13 cellular contexts compared by ENCODE assay signal in genomic region chr11:111557425-111558111, GRCh38. TPM values are rescaled to one million over a fixed set of nuclear protein-coding genes. Genes with fewer than 3 reads are reported as not detected.
DNase-seq lines count a peak whose midpoint lies in the region; ATAC-seq and TF ChIP-seq lines count a peak whose summit lies in the region.
"Had no signal": no experiment of that assay in that cellular context is flagged by ENCODE, and none has a peak within 500 bp of the region (broad histone marks: within the 10 kb centered on the region; RNA-seq: fewer than 3 reads in every experiment).

No MANE protein-coding gene starts in this region.

- intact Hi-C loops in Right ventricle myocardium superior (cut with DNase I): no loop called here
- intact Hi-C loops in activated T-helper 2 cell treated with anti-CD3 and anti-CD28 coated beads, Interferon-gamma antibody, Interleukin-2, Interleukin-4, amounts not matched to agents 10 μg/mL and 5 μg/mL and 100 μg/mL, durations not matched to agents 14 hours and 24 hours and 36 hours (cut with micrococcal nuclease): no loop called here

- no peaks in the 10 kb centered on the region for H3K4me1 Mint-ChIP-seq in activated T-helper 2 cell treated with anti-CD3 and anti-CD28 coated beads, Interferon-gamma antibody, Interleukin-2, Interleukin-4, amounts not matched to agents 10 μg/mL and 5 μg/mL and 100 μg/mL, durations not matched to agents 14 hours and 24 hours and 36 hours (ENCODE audit: low read depth)
- H3K4me1 Mint-ChIP-seq: CD4-positive, CD25-positive, alpha-beta regulatory T cell; stimulated activated effector memory CD8-positive, alpha-beta T cell treated with anti-CD3 and anti-CD28 coated beads, Interleukin-12 subunit alpha, Interleukin-12 subunit beta, amount 100 ng/mL, for 72 hours had no signal

- TF ChIP-seq CTCF in omental fat pad (IDR thresholded peaks at IDR 0.05): no peak

- peaks cover 4% of the 10 kb centered on the region for H3K9me3 Mint-ChIP-seq in activated T-helper 2 cell treated with anti-CD3 and anti-CD28 coated beads, Interferon-gamma antibody, Interleukin-2, Interleukin-4, amounts not matched to agents 10 μg/mL and 5 μg/mL and 100 μg/mL, durations not matched to agents 14 hours and 24 hours and 36 hours
- H3K9me3 Mint-ChIP-seq: stimulated activated effector memory CD8-positive, alpha-beta T cell treated with anti-CD3 and anti-CD28 coated beads, Interleukin-12 subunit alpha, Interleukin-12 subunit beta, amount 100 ng/mL, for 72 hours had no signal

- ATAC-seq in omental fat pad (ENCODE audit: low FRiP score) (peak; percentile 89), Right ventricle myocardium superior (ENCODE audit: poor library complexity) (no peak)
- ATAC-seq: left lobe of liver; stimulated activated effector memory CD8-positive, alpha-beta T cell treated with anti-CD3 and anti-CD28 coated beads, Interleukin-12 subunit alpha, Interleukin-12 subunit beta, amount 100 ng/mL, for 72 hours had no signal

- peak overlapping the region; percentile 82 for H3K27ac ChIP-seq in epithelial cell of prostate

- DNase-seq in AG08396 (ENCODE audit: low spot score) (peak; percentile 65), RKO (ENCODE audit: low spot score) (peak; percentile 77), epithelial cell of prostate (ENCODE audit: low read depth, low spot score) (peak; percentile 77), omental fat pad (ENCODE audit: low spot score) (no peak), Right ventricle myocardium superior (no peak), hippocampal formation (lab: John Stamatoyannopoulos, UW) (no peak)
- DNase-seq in activated T-helper 2 cell treated with anti-CD3 and anti-CD28 coated beads, Interferon-gamma antibody, Interleukin-2, Interleukin-4, amounts not matched to agents 10 μg/mL and 5 μg/mL and 100 μg/mL, durations not matched to agents 14 hours and 24 hours and 36 hours (ENCODE audit: low spot score): no peak
- DNase-seq in stimulated activated naive CD4-positive, alpha-beta T cell treated with Interleukin-2 at 50 U/mL for 16 hours (lab: John Stamatoyannopoulos, UW): no peak
- DNase-seq: CD4-positive, CD25-positive, alpha-beta regulatory T cell; effector CD8-positive, alpha-beta T cell; NCI-H82 had no signal

- H3K27ac Mint-ChIP-seq in activated T-helper 2 cell treated with anti-CD3 and anti-CD28 coated beads, Interferon-gamma antibody, Interleukin-2, Interleukin-4, amounts not matched to agents 10 μg/mL and 5 μg/mL and 100 μg/mL, durations not matched to agents 14 hours and 24 hours and 36 hours: no peak overlapping the region
- H3K27ac Mint-ChIP-seq: stimulated activated effector memory CD8-positive, alpha-beta T cell treated with anti-CD3 and anti-CD28 coated beads, Interleukin-12 subunit alpha, Interleukin-12 subunit beta, amount 100 ng/mL, for 72 hours had no signal

- peaks cover 9% of the 10 kb centered on the region for H3K36me3 Mint-ChIP-seq in activated T-helper 2 cell treated with anti-CD3 and anti-CD28 coated beads, Interferon-gamma antibody, Interleukin-2, Interleukin-4, amounts not matched to agents 10 μg/mL and 5 μg/mL and 100 μg/mL, durations not matched to agents 14 hours and 24 hours and 36 hours (ENCODE audit: low read depth)
- H3K36me3 Mint-ChIP-seq: stimulated activated effector memory CD8-positive, alpha-beta T cell treated with anti-CD3 and anti-CD28 coated beads, Interleukin-12 subunit alpha, Interleukin-12 subunit beta, amount 100 ng/mL, for 72 hours had no signal

- H3K27me3 Mint-ChIP-seq in activated T-helper 2 cell treated with anti-CD3 and anti-CD28 coated beads, Interferon-gamma antibody, Interleukin-2, Interleukin-4, amounts not matched to agents 10 μg/mL and 5 μg/mL and 100 μg/mL, durations not matched to agents 14 hours and 24 hours and 36 hours (ENCODE audit: low read depth): peaks cover 13% of the 10 kb centered on the region

- no peak overlapping the region for H3K4me3 Mint-ChIP-seq in activated T-helper 2 cell treated with anti-CD3 and anti-CD28 coated beads, Interferon-gamma antibody, Interleukin-2, Interleukin-4, amounts not matched to agents 10 μg/mL and 5 μg/mL and 100 μg/mL, durations not matched to agents 14 hours and 24 hours and 36 hours (ENCODE audit: low read depth)
- H3K4me3 Mint-ChIP-seq: CD4-positive, CD25-positive, alpha-beta regulatory T cell; stimulated activated effector memory CD8-positive, alpha-beta T cell treated with anti-CD3 and anti-CD28 coated beads, Interleukin-12 subunit alpha, Interleukin-12 subunit beta, amount 100 ng/mL, for 72 hours had no signal

RNA-seq across cellular contexts. Expression of gene LAYN, which starts 17.0 kb away (rescaled TPM):
- 10 to 100 TPM; 10.2 to 23.8 (median 15.4) TPM for total RNA-seq in omental fat pad
- 3.0 TPM for total RNA-seq in Right ventricle myocardium superior
- 15.8 and 16.5 TPM in 2 replicates for total RNA-seq in activated T-helper 2 cell treated with anti-CD3 and anti-CD28 coated beads, Interferon-gamma antibody, Interleukin-2, Interleukin-4, amounts not matched to agents 10 μg/mL and 5 μg/mL and 100 μg/mL, durations not matched to agents 14 hours and 24 hours and 36 hours

RNA-seq across cellular contexts. Expression of gene HOATZ, which starts 43.0 kb away (rescaled TPM):
- total RNA-seq in omental fat pad: not detected
- total RNA-seq in Right ventricle myocardium superior: not detected
- not detected in 2 replicates for total RNA-seq in activated T-helper 2 cell treated with anti-CD3 and anti-CD28 coated beads, Interferon-gamma antibody, Interleukin-2, Interleukin-4, amounts not matched to agents 10 μg/mL and 5 μg/mL and 100 μg/mL, durations not matched to agents 14 hours and 24 hours and 36 hours
- total RNA-seq: CD4-positive, CD25-positive, alpha-beta regulatory T cell; left lobe of liver had no signal

RNA-seq across cellular contexts. Expression of gene SIK2, which starts 44.7 kb away (rescaled TPM):
- 100 to 1,000 TPM in 1 of 4 donors, 10 to 100 TPM in 3; 27.3 to 111 (median 73.6) TPM for total RNA-seq in omental fat pad
- 15.1 TPM for total RNA-seq in Right ventricle myocardium superior
- total RNA-seq in activated T-helper 2 cell treated with anti-CD3 and anti-CD28 coated beads, Interferon-gamma antibody, Interleukin-2, Interleukin-4, amounts not matched to agents 10 μg/mL and 5 μg/mL and 100 μg/mL, durations not matched to agents 14 hours and 24 hours and 36 hours: 9.9 TPM in 2 replicates

RNA-seq across cellular contexts. Expression of gene BTG4, which starts 45.4 kb away (rescaled TPM):
- not detected for total RNA-seq in omental fat pad
- total RNA-seq in Right ventricle myocardium superior: not detected
- total RNA-seq in activated T-helper 2 cell treated with anti-CD3 and anti-CD28 coated beads, Interferon-gamma antibody, Interleukin-2, Interleukin-4, amounts not matched to agents 10 μg/mL and 5 μg/mL and 100 μg/mL, durations not matched to agents 14 hours and 24 hours and 36 hours: not detected in 2 replicates
- total RNA-seq: CD4-positive, CD25-positive, alpha-beta regulatory T cell; left lobe of liver had no signal

Comparison
In these comparisons a context has a peak if more than half of its experiments do, and no peak if none do; other contexts are left out.
1. DNase-seq: peak in AG08396 (single experiment), RKO (single experiment) and epithelial cell of prostate (single experiment); none in omental fat pad (single experiment), Right ventricle myocardium superior (single experiment), hippocampal formation (0 of 2), activated T-helper 2 cell treated with anti-CD3 and anti-CD28 coated beads, Interferon-gamma antibody, Interleukin-2, Interleukin-4, amounts not matched to agents 10 μg/mL and 5 μg/mL and 100 μg/mL, durations not matched to agents 14 hours and 24 hours and 36 hours (single experiment) and stimulated activated naive CD4-positive, alpha-beta T cell treated with Interleukin-2 at 50 U/mL for 16 hours (single experiment).